Comparison of ENCODE assay signal across 16 cellular contexts in the genomic region with DNA sequence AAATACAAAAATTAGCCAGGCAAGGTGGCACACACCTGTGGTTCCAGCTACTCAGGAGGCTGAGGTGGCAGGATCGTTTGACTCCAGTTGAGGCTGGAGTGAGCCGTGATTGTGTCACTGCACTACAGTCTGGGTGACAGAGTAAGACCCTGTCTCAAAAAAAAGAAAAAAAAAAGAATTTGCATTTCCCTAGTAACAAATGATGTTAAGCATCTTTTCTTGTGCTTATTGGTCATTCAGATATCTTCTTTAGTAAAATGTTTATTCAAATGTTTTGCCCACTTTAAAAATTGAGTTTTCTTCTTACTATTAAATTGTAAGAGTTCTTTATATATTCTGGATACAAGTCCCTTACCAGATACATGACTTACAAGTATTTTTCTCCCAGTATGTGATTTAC.
"Had no signal": no experiment of that assay in that cellular context is flagged by ENCODE, and none has a peak within 500 bp of the region (broad histone marks: within the 10 kb centered on the region; RNA-seq: fewer than 3 reads in every experiment).

No MANE protein-coding gene starts in this region.

- H3K4me3 Mint-ChIP-seq: activated naive CD8-positive, alpha-beta T cell treated with anti-CD3 and anti-CD28 coated beads, Interleukin-2, amount 10 ng/mL, durations not matched to agents 7 days and 5 days; brain; naive thymus-derived CD4-positive, alpha-beta T cell; stimulated activated effector memory CD8-positive, alpha-beta T cell treated with anti-CD3 and anti-CD28 coated beads, Interleukin-12 subunit alpha, Interleukin-12 subunit beta, amount 100 ng/mL, for 72 hours had no signal

- H3K4me1 ChIP-seq: esophagus squamous epithelium, pancreas, thyroid gland had no signal

- H3K9me3 ChIP-seq: esophagus squamous epithelium, pancreas, thyroid gland had no signal

- DNase-seq: activated CD4-positive, alpha-beta T cell treated with anti-CD3 and anti-CD28 coated beads, Interleukin-2, amount 50 U/mL, for 1 hour; activated CD8-positive, alpha-beta memory T cell treated with anti-CD3 and anti-CD28 coated beads for 24 hours; activated gamma-delta T cell treated with Interleukin-2 at 50 U/mL for 16 hours; activated naive CD8-positive, alpha-beta T cell treated with anti-CD3 and anti-CD28 coated beads, Interleukin-2, amount 10 ng/mL, durations not matched to agents 7 days and 5 days; central memory CD4-positive, alpha-beta T cell; effector CD4-positive, alpha-beta T cell; esophagus squamous epithelium; islet precursor cell; naive thymus-derived CD4-positive, alpha-beta T cell; pancreas; thyroid gland had no signal

- H3K27me3 Mint-ChIP-seq: activated naive CD8-positive, alpha-beta T cell treated with anti-CD3 and anti-CD28 coated beads, Interleukin-2, amount 10 ng/mL, durations not matched to agents 7 days and 5 days; naive thymus-derived CD4-positive, alpha-beta T cell had no signal

- H3K36me3 ChIP-seq: esophagus squamous epithelium, pancreas, thyroid gland had no signal

- ATAC-seq: stimulated activated effector memory CD8-positive, alpha-beta T cell treated with anti-CD3 and anti-CD28 coated beads, Interleukin-12 subunit alpha, Interleukin-12 subunit beta, amount 100 ng/mL, for 72 hours had no signal

- H3K9me3 Mint-ChIP-seq: stimulated activated effector memory CD8-positive, alpha-beta T cell treated with anti-CD3 and anti-CD28 coated beads, Interleukin-12 subunit alpha, Interleukin-12 subunit beta, amount 100 ng/mL, for 72 hours had no signal

- H3K79me2 ChIP-seq: hepatocyte had no signal

- H3K27ac Mint-ChIP-seq: activated naive CD8-positive, alpha-beta T cell treated with anti-CD3 and anti-CD28 coated beads, Interleukin-2, amount 10 ng/mL, durations not matched to agents 7 days and 5 days; brain; stimulated activated effector memory CD8-positive, alpha-beta T cell treated with anti-CD3 and anti-CD28 coated beads, Interleukin-12 subunit alpha, Interleukin-12 subunit beta, amount 100 ng/mL, for 72 hours had no signal

- H3K4me2 ChIP-seq: hepatocyte had no signal

- FAIRE-seq: endothelial cell of umbilical vein, pancreas had no signal

- H3K4me3 ChIP-seq: coronary artery, esophagus squamous epithelium, hepatocyte, pancreas, thyroid gland had no signal

- H3K4me1 Mint-ChIP-seq: brain had no signal

- H3K27me3 ChIP-seq: esophagus squamous epithelium, hepatocyte, pancreas, thyroid gland had no signal

- H2AFZ ChIP-seq: hepatocyte had no signal

- H3K27ac ChIP-seq: coronary artery, esophagus squamous epithelium, hepatocyte, pancreas, thyroid gland had no signal

- H3K36me3 Mint-ChIP-seq: brain; stimulated activated effector memory CD8-positive, alpha-beta T cell treated with anti-CD3 and anti-CD28 coated beads, Interleukin-12 subunit alpha, Interleukin-12 subunit beta, amount 100 ng/mL, for 72 hours had no signal
